16 cellular contexts compared by ENCODE assay signal in the genomic region with DNA sequence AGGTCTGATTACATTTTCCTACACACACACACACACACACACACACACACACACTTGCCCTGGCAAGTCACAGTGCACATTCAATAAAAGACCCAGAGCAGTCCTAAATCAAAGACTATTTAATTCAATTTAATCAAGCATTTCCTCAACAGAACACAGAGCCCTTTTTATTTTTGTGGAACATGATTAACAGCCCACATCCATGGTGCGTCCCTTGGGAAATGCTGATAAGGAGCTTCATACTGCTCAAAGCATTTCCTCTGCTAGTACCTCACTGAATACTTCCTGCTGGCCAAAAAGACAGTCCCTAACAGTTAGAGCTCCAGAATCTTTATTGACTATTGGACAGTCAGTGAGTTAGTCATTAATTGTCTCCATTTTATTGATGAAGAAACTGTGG. TPM values are rescaled to one million over a fixed set of nuclear protein-coding genes. Genes with fewer than 3 reads are reported as not detected.
DNase-seq lines count a peak whose midpoint lies in the region; ATAC-seq and TF ChIP-seq lines count a peak whose summit lies in the region.
"Had no signal": no experiment of that assay in that cellular context is flagged by ENCODE, and none has a peak within 500 bp of the region (broad histone marks: within the 10 kb centered on the region; RNA-seq: fewer than 3 reads in every experiment).

No MANE protein-coding gene starts in this region.

- H2AFZ ChIP-seq in neuronal stem cell (ENCODE audit: low read length) (peak overlapping the region; percentile 52), Karpas-422 (ENCODE audit: low read length) (no peak overlapping the region)

- no peaks in the 10 kb centered on the region for H3K79me1 ChIP-seq in neuronal stem cell (ENCODE audit: low read depth, low read length)

- peak; percentile 69 for DNase-seq in AG10803 (ENCODE audit: low read depth)
- DNase-seq in RPMI7951 (ENCODE audit: low read depth), result peak; percentile 49
- peak; percentile 99 for DNase-seq in fibroblast of the aortic adventitia (ENCODE audit: low read depth)
- no peak for DNase-seq in neuronal stem cell (ENCODE audit: low spot score)
- DNase-seq in Karpas-422, result no peak
- DNase-seq: activated naive CD8-positive, alpha-beta T cell treated with anti-CD3 and anti-CD28 coated beads for 36 hours; NCI-H1694; NCI-H82; nucleus accumbens; stimulated activated CD8-positive, alpha-beta memory T cell treated with anti-CD3 and anti-CD28 coated beads, Interleukin-4, amount 100 ng/mL, for 48 hours had no signal

- H3K9me2 ChIP-seq in Karpas-422 (replicated peaks; ENCODE audit: insufficient read depth, low read length), result no peaks in the 10 kb centered on the region

- H3K18ac ChIP-seq in neuronal stem cell (ENCODE audit: low read length), result no peak overlapping the region

- no peak overlapping the region for H4K8ac ChIP-seq in neuronal stem cell (ENCODE audit: low read depth, low read length)

- no peak overlapping the region for H3K4ac ChIP-seq in neuronal stem cell (ENCODE audit: low read length)

- no peak overlapping the region for H4K91ac ChIP-seq in neuronal stem cell (ENCODE audit: low read depth, low read length, poor library complexity)

- H3K36me3 ChIP-seq in neuronal stem cell (replicated peaks in 1 of 2; ENCODE audit: control insufficient read depth in 2 of 2, insufficient read depth in 2 of 2, low read length in 2 of 2) (no peaks in the 10 kb centered on the region), Karpas-422 (ENCODE audit: insufficient read depth, low read length) (no peaks in the 10 kb centered on the region)
- H3K36me3 ChIP-seq: SJSA1 had no signal

- H2BK120ac ChIP-seq in neuronal stem cell (ENCODE audit: low read depth, low read length), result no peak overlapping the region

- H3K27me3 ChIP-seq in neuronal stem cell (ENCODE audit: control insufficient read depth in 3 of 3, insufficient read depth in 3 of 3, low read depth in 1 of 3, low read length in 3 of 3), result peaks cover 0 to 6% (median 0%) of the 10 kb centered on the region in 3 experiments
- H3K27me3 ChIP-seq in Karpas-422 (ENCODE audit: low read length), result no peaks in the 10 kb centered on the region
- H3K27me3 ChIP-seq: SJSA1 had no signal

- no peak overlapping the region for H3K27ac ChIP-seq in neuronal stem cell (replicated peaks; ENCODE audit: low read length)
- no peak overlapping the region for H3K27ac ChIP-seq in Karpas-422 (ENCODE audit: low read length)
- H3K27ac ChIP-seq: C4-2B, SJSA1 had no signal

- H2BK12ac ChIP-seq in neuronal stem cell (ENCODE audit: low read length), result no peak overlapping the region

- no peak overlapping the region for H3K23ac ChIP-seq in neuronal stem cell (ENCODE audit: low read depth, low read length, poor library complexity)

- H3K4me2 ChIP-seq in neuronal stem cell (ENCODE audit: insufficient read depth, low read length, poor library complexity, severe bottlenecking) (no peak overlapping the region), Karpas-422 (ENCODE audit: low read depth, low read length, poor library complexity, severe bottlenecking) (no peak overlapping the region)

- no peak overlapping the region for H3K14ac ChIP-seq in neuronal stem cell (ENCODE audit: low read length)

- peaks cover 0 to 2% of the 10 kb centered on the region in 2 donors for H3K9me3 ChIP-seq in neuronal stem cell (replicated peaks in 1 of 2; ENCODE audit: control insufficient read depth in 2 of 2, insufficient read depth in 1 of 2, low read depth in 1 of 2, low read length in 2 of 2)
- no peaks in the 10 kb centered on the region for H3K9me3 ChIP-seq in Karpas-422 (ENCODE audit: low read length)
- H3K9me3 ChIP-seq: SJSA1 had no signal

- WGBS in neuronal stem cell (ENCODE audit: extremely low coverage in 2 of 2, insufficient read length in 2 of 2, insufficient replicate concordance in 1 of 2), 2 donors, result no CpG with 5 or more reads among the region's 1 CpG

- no peak overlapping the region for H3K9ac ChIP-seq in neuronal stem cell (ENCODE audit: low read depth, low read length, poor library complexity)
- no peak overlapping the region for H3K9ac ChIP-seq in Karpas-422 (ENCODE audit: low read length)

- no peak for TF ChIP-seq CTCF in AG10803 (conservative IDR thresholded peaks at IDR 0.05; ENCODE audit: low read length)
- TF ChIP-seq CTCF in fibroblast of the aortic adventitia (IDR thresholded peaks at IDR 0.05; ENCODE audit: insufficient read depth, low read length), result no peak

- ATAC-seq in GM19023 (IDR thresholded peaks at IDR 0.05; ENCODE audit: unreplicated experiment), result no peak
- no peak for ATAC-seq in HG03460 (IDR thresholded peaks at IDR 0.05; ENCODE audit: unreplicated experiment)
- ATAC-seq in GM21737 (IDR thresholded peaks at IDR 0.05; ENCODE audit: unreplicated experiment), result no peak

- H3K4me1 ChIP-seq in neuronal stem cell (ENCODE audit: control insufficient read depth in 2 of 2, insufficient read depth in 1 of 2, low read depth in 1 of 2, low read length in 2 of 2) (peaks cover 2% of the 10 kb centered on the region in 2 donors), Karpas-422 (ENCODE audit: low read length) (no peaks in the 10 kb centered on the region)

- H3K4me3 ChIP-seq in AG10803 (ENCODE audit: low read length), result no peak overlapping the region
- H3K4me3 ChIP-seq in fibroblast of the aortic adventitia (ENCODE audit: low read depth, low read length), result no peak overlapping the region
- H3K4me3 ChIP-seq in neuronal stem cell (ENCODE audit: low read length in 2 of 2), result no peak overlapping the region
- no peak overlapping the region for H3K4me3 ChIP-seq in Karpas-422 (ENCODE audit: low read length)
- H3K4me3 ChIP-seq: lung, SJSA1 had no signal

- H4K20me1 ChIP-seq in Karpas-422 (ENCODE audit: insufficient read depth, low read depth, low read length), result no peaks in the 10 kb centered on the region

- no peak overlapping the region for H2BK5ac ChIP-seq in neuronal stem cell (ENCODE audit: low read length)

- no peak overlapping the region for H2AK5ac ChIP-seq in neuronal stem cell (ENCODE audit: low read depth, low read length)

- no peak overlapping the region for H2BK15ac ChIP-seq in neuronal stem cell (ENCODE audit: low read length)

- no peaks in the 10 kb centered on the region for H3K79me2 ChIP-seq in Karpas-422 (ENCODE audit: low read length)

RNA-seq across cellular contexts. Expression of gene MYH10, which starts 43.1 kb away (rescaled TPM):
- 18.8 and 21.9 TPM in 2 replicates for total RNA-seq in RPMI7951 (2014; rRNA removed; shearing (Covaris generic))
- 85.7 and 404 TPM in 2 replicates for total RNA-seq in fibroblast of the aortic adventitia (ENCODE audit: low replicate concordance)
- polyA plus RNA-seq in neuronal stem cell (2013, experiment 1 of 2), result 81.5 TPM
- polyA plus RNA-seq in neuronal stem cell (2013, experiment 2 of 2), result 78.9 TPM
- total RNA-seq in Karpas-422 (2014; rRNA removed; shearing (Covaris generic); ENCODE audit: low replicate concordance), result not detected in 2 replicates

Comparison
In these comparisons a context has a peak if more than half of its experiments do, and no peak if none do; other contexts are left out.
1. DNase-seq: peak in AG10803 (single experiment), RPMI7951 (single experiment) and fibroblast of the aortic adventitia (single experiment); none in neuronal stem cell (single experiment) and Karpas-422 (single experiment).
2. RNA of gene MYH10, which starts 43.1 kb away (total RNA-seq): 85.7 to 404 TPM in fibroblast of the aortic adventitia and 18.8 to 21.9 TPM in RPMI7951; not detected in Karpas-422; every median in the first group is over 10 times any median in the second.